Comparison of ENCODE assay signal across 24 cellular contexts in the genomic region with DNA sequence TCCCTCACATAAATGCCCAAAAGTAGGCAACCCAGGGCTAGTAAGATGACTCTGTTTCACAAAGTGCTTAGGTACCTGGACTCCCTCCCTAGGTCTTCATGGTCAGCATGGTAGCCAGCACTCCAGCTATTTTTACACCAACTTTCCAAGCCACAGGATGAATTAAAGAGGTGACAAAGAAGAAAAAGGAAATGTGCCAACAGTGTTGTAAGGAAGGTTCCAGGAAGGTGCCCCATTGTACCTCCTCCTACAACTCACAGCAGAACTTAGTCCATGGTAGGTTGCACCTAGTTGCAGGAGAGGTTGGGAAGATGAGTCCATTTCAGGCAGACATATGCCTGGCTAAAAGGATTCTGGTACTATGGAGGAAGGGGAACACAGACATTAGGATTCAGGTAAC.
"Had no signal": no experiment of that assay in that cellular context is flagged by ENCODE, and none has a peak within 500 bp of the region (broad histone marks: within the 10 kb centered on the region; RNA-seq: fewer than 3 reads in every experiment).

No MANE protein-coding gene starts in this region.

- ATAC-seq: naive thymus-derived CD4-positive, alpha-beta T cell; natural killer cell; pancreas; right cardiac atrium; stimulated activated effector memory CD8-positive, alpha-beta T cell treated with anti-CD3 and anti-CD28 coated beads, Interleukin-12 subunit alpha, Interleukin-12 subunit beta, amount 100 ng/mL, for 72 hours; stimulated activated naive CD8-positive, alpha-beta T cell treated with anti-CD3 and anti-CD28 coated beads, Interleukin-15, amount 100 ng/mL, for 72 hours; stimulated activated naive CD8-positive, alpha-beta T cell treated with anti-CD3 and anti-CD28 coated beads, Interleukin-15, Interleukin-2, amounts not matched to agents 100 U/mL and 50 U/mL, for 24 hours; upper lobe of right lung had no signal

- H3K27ac ChIP-seq: neural progenitor cell, pancreas, prostate gland, right lobe of liver, sigmoid colon, suprapubic skin, testis, tibial artery, transverse colon, upper lobe of right lung, uterus had no signal

- H3K36me3 ChIP-seq: neural progenitor cell, prostate gland, uterus had no signal

- H3K27me3 ChIP-seq: neural progenitor cell, pancreas, right lobe of liver, sigmoid colon, suprapubic skin, testis, tibial artery, transverse colon, upper lobe of right lung, uterus had no signal

- H3K4me1 ChIP-seq: neural progenitor cell, pancreas, prostate gland, sigmoid colon, suprapubic skin, testis, tibial artery, transverse colon, upper lobe of right lung, uterus had no signal

- H3K4me3 ChIP-seq: neural progenitor cell, pancreas, prostate gland, right lobe of liver, sigmoid colon, suprapubic skin, testis, tibial artery, transverse colon, upper lobe of right lung, uterus had no signal

- DNase-seq: naive thymus-derived CD4-positive, alpha-beta T cell; natural killer cell; pancreas; right cardiac atrium; right lobe of liver; sigmoid colon; small intestine; stimulated activated CD4-positive, alpha-beta T cell treated with anti-CD3 and anti-CD28 coated beads, Interleukin-15, amount 100 ng/mL, for 24 hours; stimulated activated CD4-positive, alpha-beta T cell treated with anti-CD3 and anti-CD28 coated beads, Interleukin-2, amount 100 ng/mL, for 24 hours; stimulated activated CD4-positive, alpha-beta T cell treated with anti-CD3 and anti-CD28 coated beads, Interleukin-2, amount 100 ng/mL, for 48 hours; stimulated activated CD4-positive, alpha-beta T cell treated with anti-CD3 and anti-CD28 coated beads, Interleukin-4, amount 100 ng/mL, for 24 hours; stimulated activated naive CD4-positive, alpha-beta T cell; stimulated activated naive CD8-positive, alpha-beta T cell treated with anti-CD3 and anti-CD28 coated beads, Interleukin-15, amount 100 ng/mL, for 72 hours; stimulated activated naive CD8-positive, alpha-beta T cell treated with anti-CD3 and anti-CD28 coated beads, Interleukin-15, Interleukin-2, amounts not matched to agents 100 U/mL and 50 U/mL, for 24 hours; substantia nigra; testis; tibial artery; transverse colon; upper lobe of right lung; uterus had no signal

- H3K9me3 ChIP-seq: pancreas, prostate gland, right lobe of liver, sigmoid colon, suprapubic skin, testis, tibial artery, transverse colon, upper lobe of right lung, uterus had no signal
